In the genomic region with DNA sequence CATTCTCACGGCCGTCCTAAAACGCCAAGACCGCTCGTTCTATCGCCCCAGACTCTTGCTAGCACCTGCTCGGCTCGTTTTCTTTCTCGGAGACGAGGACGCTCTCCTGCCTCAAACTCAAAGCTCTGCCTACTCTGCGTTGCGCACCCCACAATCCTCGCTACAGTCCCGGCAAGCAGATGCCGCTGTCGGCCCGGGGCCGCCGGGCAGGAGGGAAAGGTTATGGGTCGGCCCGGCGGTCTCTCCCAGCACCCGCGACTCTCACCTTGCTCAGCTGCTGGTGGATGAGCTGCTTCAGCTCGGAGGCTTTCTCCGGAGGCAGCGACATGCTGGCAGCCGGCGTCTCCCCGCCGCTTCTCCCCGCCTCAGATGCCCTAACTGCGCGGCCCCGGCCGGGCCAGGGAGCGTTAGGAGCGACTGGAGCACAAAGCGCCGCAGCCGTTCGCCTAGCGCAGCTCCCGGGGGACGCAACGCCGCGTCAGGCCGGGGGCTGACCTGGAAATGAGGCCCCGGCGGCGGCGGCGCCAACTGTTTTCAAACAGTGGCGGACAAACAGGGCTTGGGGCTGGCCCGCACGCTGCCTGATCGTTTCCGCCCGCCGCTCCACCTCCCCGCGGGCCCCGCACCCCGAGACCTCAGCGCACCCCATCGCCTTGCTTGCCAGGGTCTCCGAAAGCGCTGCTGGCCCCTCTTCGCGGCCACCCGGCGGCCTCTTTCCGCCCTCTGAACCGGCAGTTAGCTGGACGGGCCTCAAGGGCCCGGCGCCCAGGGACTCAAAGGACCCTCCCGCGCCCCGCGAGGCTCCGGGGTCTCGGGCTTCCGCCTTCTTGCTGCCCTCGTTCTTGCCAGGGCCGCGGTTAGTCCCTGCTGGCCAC, we compare ENCODE assay signal across 8 cellular contexts. TPM values are rescaled to one million over a fixed set of nuclear protein-coding genes. Genes with fewer than 3 reads are reported as not detected.
DNase-seq lines count a peak whose midpoint lies in the region; ATAC-seq and TF ChIP-seq lines count a peak whose summit lies in the region.

CEP76 (minus strand) TSS at position 503 of the 875 bp plus-strand sequence; CDS start at position 328, 175 bp downstream.
A gene with protein sequence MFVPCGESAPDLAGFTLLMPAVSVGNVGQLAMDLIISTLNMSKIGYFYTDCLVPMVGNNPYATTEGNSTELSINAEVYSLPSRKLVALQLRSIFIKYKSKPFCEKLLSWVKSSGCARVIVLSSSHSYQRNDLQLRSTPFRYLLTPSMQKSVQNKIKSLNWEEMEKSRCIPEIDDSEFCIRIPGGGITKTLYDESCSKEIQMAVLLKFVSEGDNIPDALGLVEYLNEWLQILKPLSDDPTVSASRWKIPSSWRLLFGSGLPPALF (plus strand): TSS at position 822 of the 875 bp plus-strand sequence. CDS start 66 bp downstream, outside the sequence.

- TF ChIP-seq CTCF in OCI-LY3 (IDR thresholded peaks at IDR 0.05; ENCODE audit: low read depth, low read length) (no peak), endothelial cell (IDR thresholded peaks at IDR 0.05; ENCODE audit: unreplicated experiment) (no peak)

- peak within 1 kb of the TSS; percentile 96 for H3K27ac Mint-ChIP-seq in endothelial cell (ENCODE audit: unreplicated experiment)

- H3K27me3 Mint-ChIP-seq in endothelial cell (ENCODE audit: unreplicated experiment): peaks cover 8% of the 10 kb centered on the region

- H4K20me1 ChIP-seq in OCI-LY3 (ENCODE audit: insufficient read depth, low read length): peaks cover 8% of the 10 kb centered on the region; the same call in 1 of the 2 replicates

- peak within 1 kb of the TSS; percentile 77 for H3K27ac ChIP-seq in OCI-LY3 (ENCODE audit: low read length)

- H3K9me3 Mint-ChIP-seq in endothelial cell (ENCODE audit: unreplicated experiment): no peaks in the 10 kb centered on the region

- DNase-seq in Caki2 (ENCODE audit: low read depth): peak; percentile 91
- peak in 71 of 76 experiments; percentile 1 to 93 (median 60) for DNase-seq in HUDEP-2 (lab: John Stamatoyannopoulos, UW; ENCODE audit: unreplicated experiment in 76 of 76)
- peak; percentile 81 for DNase-seq in activated CD8-positive, alpha-beta memory T cell treated with anti-CD3 and anti-CD28 coated beads, Interleukin-2, amount 50 U/mL, for 4 hours
- peak; percentile 88 for DNase-seq in endothelial cell (ENCODE audit: low spot score)
- DNase-seq in middle frontal gyrus (ENCODE audit: extremely low spot score, low spot score): peak; percentile 70
- DNase-seq in stimulated activated CD8-positive, alpha-beta memory T cell treated with anti-CD3 and anti-CD28 coated beads, Interleukin-2, amount 100 ng/mL, for 1 hour (ENCODE audit: low read depth in 2 of 2): peak; percentile 65 to 67

- no peaks in the 10 kb centered on the region for H3K9me3 ChIP-seq in OCI-LY3 (ENCODE audit: insufficient read depth, low read length)

- H3K36me3 ChIP-seq in OCI-LY3 (replicated peaks; ENCODE audit: low read depth, low read length): peaks cover 28% of the 10 kb centered on the region

- peak within 1 kb of the TSS; percentile 72 for H3K4me2 ChIP-seq in OCI-LY3 (ENCODE audit: low read length)

- H3K4me1 ChIP-seq in OCI-LY3 (ENCODE audit: low read length): peaks cover 24% of the 10 kb centered on the region

- H3K27me3 ChIP-seq in OCI-LY3 (ENCODE audit: low read depth, low read length): no peaks in the 10 kb centered on the region

- peaks cover 72% of the 10 kb centered on the region for H3K79me2 ChIP-seq in OCI-LY3 (ENCODE audit: low read length)

- peaks cover 30% of the 10 kb centered on the region for H3K4me1 Mint-ChIP-seq in endothelial cell (ENCODE audit: unreplicated experiment)

- peak within 1 kb of the TSS; percentile 88 for H3K9ac ChIP-seq in OCI-LY3 (ENCODE audit: low read length)

- H3K4me3 ChIP-seq in OCI-LY3 (ENCODE audit: low read length): peak within 1 kb of the TSS; percentile 85

- H2AFZ ChIP-seq in OCI-LY3 (ENCODE audit: low read depth, low read length): peak within 1 kb of the TSS; percentile 89

- H3K36me3 Mint-ChIP-seq in endothelial cell (ENCODE audit: low read depth, unreplicated experiment): peaks cover 4% of the 10 kb centered on the region

- H3K4me3 Mint-ChIP-seq in endothelial cell (ENCODE audit: unreplicated experiment): peak within 1 kb of the TSS; percentile 98

- in situ Hi-C loops in Caki2 (cut with HindIII; ENCODE audit: low pct_unique_long_range_greater_than_20kb, low sequenced_read_pairs): loop anchor here (25.0 kb wide), 1 partner anchor 210 kb away; no protein-coding TSS in a partner anchor

- peak; percentile 69 for ATAC-seq in GM21367 (IDR thresholded peaks at IDR 0.05; ENCODE audit: unreplicated experiment)

RNA-seq across cellular contexts. Expression of gene CEP76, which starts in this region (rescaled TPM):
- 21.5 and 22.4 TPM in 2 replicates for total RNA-seq in Caki2 (2014; rRNA removed; shearing (Covaris generic); ENCODE audit: low replicate concordance)
- total RNA-seq in endothelial cell (ENCODE audit: unreplicated experiment): 9.3 TPM

RNA-seq across cellular contexts. Expression of the second gene that starts in this region (rescaled TPM):
- 97.2 and 115 TPM in 2 replicates for total RNA-seq in Caki2 (2014; rRNA removed; shearing (Covaris generic); ENCODE audit: low replicate concordance)
- total RNA-seq in endothelial cell (ENCODE audit: unreplicated experiment): 70.4 TPM

Comparison
In these comparisons a context has a peak if more than half of its experiments do, and no peak if none do; other contexts are left out.
1. Peak in every context shown above with its lines: DNase-seq, ATAC-seq, H3K4me3 ChIP-seq and H3K27ac ChIP-seq.